In the genomic region with DNA sequence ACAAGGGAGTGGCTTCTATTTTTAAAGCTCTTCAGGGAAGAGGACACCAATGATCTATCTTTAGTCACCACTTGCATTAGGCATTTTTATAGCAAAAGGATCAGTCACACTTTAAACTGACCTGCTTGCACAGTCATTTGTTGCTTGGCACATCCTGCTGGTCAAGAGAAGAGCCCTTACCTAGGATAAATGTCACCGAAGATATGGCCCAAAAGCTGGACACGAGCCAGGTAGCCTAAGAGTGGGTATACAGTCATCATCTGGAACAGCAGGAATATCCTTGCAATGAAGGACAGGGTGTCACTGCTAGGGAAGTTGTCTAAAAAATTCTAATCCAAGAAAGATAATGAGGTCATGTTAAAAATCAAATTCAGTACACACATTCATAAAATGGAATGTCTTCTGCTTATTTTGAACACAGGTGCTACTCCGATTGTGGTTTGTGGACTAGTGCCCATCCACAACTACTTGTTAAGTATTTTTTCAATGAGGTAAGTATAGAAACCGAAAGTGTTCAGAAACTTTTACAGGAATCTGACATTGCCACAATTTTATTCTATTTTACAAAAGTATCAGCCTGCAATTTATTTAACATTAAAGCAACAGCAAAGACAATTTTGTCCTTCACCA, we compare ENCODE assay signal across 8 cellular contexts.
DNase-seq lines count a peak whose midpoint lies in the region; ATAC-seq and TF ChIP-seq lines count a peak whose summit lies in the region.

No MANE protein-coding gene starts in this region.

- DNase-seq in GM03348 (ENCODE audit: low spot score) (peak; percentile 18), NCI-H748 treated with DMSO at 0.1 percent for 48 hours (lab: John Stamatoyannopoulos, UW) (peak; percentile 41), epithelial cell of esophagus (ENCODE audit: low read depth) (peak; percentile 37), osteocyte (ENCODE audit: extremely low spot score, unreplicated experiment) (no peak), mesenteric fat pad (ENCODE audit: low spot score) (no peak), MV-4-11 (lab: John Stamatoyannopoulos, UW) (no peak), NCI-H82 (lab: John Stamatoyannopoulos, UW) (no peak)

- no peaks in the 10 kb centered on the region for H3K27me3 Mint-ChIP-seq in osteocyte (ENCODE audit: unreplicated experiment)

- no peak for ATAC-seq in GM21528 (IDR thresholded peaks at IDR 0.05; ENCODE audit: low FRiP score, unreplicated experiment)

- H3K4me3 Mint-ChIP-seq in osteocyte (ENCODE audit: unreplicated experiment): no peak overlapping the region

- no peak overlapping the region for H3K4me3 ChIP-seq in epithelial cell of esophagus (ENCODE audit: low read length)

- H3K4me1 Mint-ChIP-seq in osteocyte (ENCODE audit: unreplicated experiment): peaks cover 38% of the 10 kb centered on the region

- H3K36me3 Mint-ChIP-seq in osteocyte (ENCODE audit: unreplicated experiment): peaks cover 16% of the 10 kb centered on the region

- H3K9me3 Mint-ChIP-seq in osteocyte (ENCODE audit: unreplicated experiment): no peaks in the 10 kb centered on the region

- TF ChIP-seq CTCF in epithelial cell of esophagus (IDR thresholded peaks at IDR 0.05; ENCODE audit: insufficient read depth, low read depth, low read length, missing control alignments): no peak
- no peak for TF ChIP-seq CTCF in osteocyte (IDR thresholded peaks at IDR 0.05)

- H3K27ac Mint-ChIP-seq in osteocyte (ENCODE audit: unreplicated experiment): peak overlapping the region; percentile 57

Comparison
In these comparisons a context has a peak if more than half of its experiments do, and no peak if none do; other contexts are left out.
1. DNase-seq: peak in GM03348 (single experiment), NCI-H748 treated with DMSO at 0.1 percent for 48 hours (single experiment) and epithelial cell of esophagus (single experiment); none in osteocyte (single experiment), mesenteric fat pad (single experiment), MV-4-11 (single experiment) and NCI-H82 (single experiment).